22 cellular contexts compared by ENCODE assay signal in the genomic region with DNA sequence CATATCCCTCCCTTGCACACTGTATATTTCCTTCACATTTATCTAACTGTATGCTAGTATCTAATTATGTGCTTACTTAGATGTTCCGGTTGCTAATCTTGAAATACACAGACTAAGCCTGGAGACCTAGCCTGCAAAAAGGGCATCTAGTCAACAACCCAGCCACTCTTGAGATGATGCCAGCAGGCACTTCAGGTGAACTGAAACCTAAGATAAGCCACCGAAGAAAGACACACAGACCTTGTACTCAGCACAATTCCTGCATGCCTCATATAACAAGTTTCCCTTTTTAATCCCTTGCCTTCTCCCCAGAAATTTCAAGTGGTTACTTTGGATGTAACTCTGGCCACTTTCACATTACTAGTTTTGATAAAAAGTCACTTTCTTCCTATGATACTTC.
DNase-seq lines count a peak whose midpoint lies in the region; ATAC-seq and TF ChIP-seq lines count a peak whose summit lies in the region.
"Had no signal": no experiment of that assay in that cellular context is flagged by ENCODE, and none has a peak within 500 bp of the region (broad histone marks: within the 10 kb centered on the region; RNA-seq: fewer than 3 reads in every experiment).

No MANE protein-coding gene starts in this region.

- peaks cover 3% of the 10 kb centered on the region for H3K9me3 Mint-ChIP-seq in activated naive CD8-positive, alpha-beta T cell treated with anti-CD3 and anti-CD28 coated beads for 36 hours
- H3K9me3 Mint-ChIP-seq: HFFc6 had no signal

- no peak overlapping the region for H3K4me2 ChIP-seq in MM.1S (ENCODE audit: low read depth, low read length)
- H3K4me2 ChIP-seq: A549, BLaER1 had no signal

- H3K27ac Mint-ChIP-seq in activated naive CD8-positive, alpha-beta T cell treated with anti-CD3 and anti-CD28 coated beads for 36 hours: no peak overlapping the region
- H3K27ac Mint-ChIP-seq: CD14-positive monocyte; CD4-positive, alpha-beta memory T cell; HFFc6 had no signal

- peak; percentile 31 to 61 for ATAC-seq in lower lobe of right lung
- ATAC-seq: A549, GM12878, HCT116, HepG2 had no signal

- H3K27me3 Mint-ChIP-seq in activated naive CD8-positive, alpha-beta T cell treated with anti-CD3 and anti-CD28 coated beads for 36 hours: no peaks in the 10 kb centered on the region
- H3K27me3 Mint-ChIP-seq: CD4-positive, alpha-beta memory T cell had no signal

- H2AFZ ChIP-seq in MM.1S (ENCODE audit: low read length): no peak overlapping the region

- no peaks in the 10 kb centered on the region for H3K9me3 ChIP-seq in MM.1S (replicated peaks; ENCODE audit: insufficient read depth, low read length)
- H3K9me3 ChIP-seq in lower lobe of right lung: no peaks in the 10 kb centered on the region
- H3K9me3 ChIP-seq: A549, BLaER1 had no signal

- H3K27ac ChIP-seq in MM.1S (ENCODE audit: low read length) (no peak overlapping the region), lower lobe of right lung (no peak overlapping the region)
- H3K27ac ChIP-seq: 22Rv1, A549, BLaER1 had no signal

- intact Hi-C loops in lower lobe of right lung (cut with DNase I): no loop called here

- no peaks in the 10 kb centered on the region for H3K27me3 ChIP-seq in MM.1S (replicated peaks; ENCODE audit: insufficient read depth, low read length)
- H3K27me3 ChIP-seq in lower lobe of right lung (ENCODE audit: low read depth): no peaks in the 10 kb centered on the region
- H3K27me3 ChIP-seq: BLaER1 had no signal

- H3K4me3 ChIP-seq in MM.1S (ENCODE audit: low read length) (no peak overlapping the region), lower lobe of right lung (no peak overlapping the region)
- H3K4me3 ChIP-seq: A549, BLaER1, GM12878 had no signal

- no peaks in the 10 kb centered on the region for H3K79me2 ChIP-seq in MM.1S (ENCODE audit: low read length)

- no peaks in the 10 kb centered on the region for H3K36me3 Mint-ChIP-seq in activated naive CD8-positive, alpha-beta T cell treated with anti-CD3 and anti-CD28 coated beads for 36 hours
- H3K36me3 Mint-ChIP-seq: CD14-positive monocyte; CD4-positive, alpha-beta memory T cell had no signal

- no peak for TF ChIP-seq CTCF in MM.1S (IDR thresholded peaks at IDR 0.05; ENCODE audit: low read length)
- TF ChIP-seq CTCF in lower lobe of right lung (IDR thresholded peaks at IDR 0.05): no peak

- H3F3A ChIP-seq in MM.1S (ENCODE audit: insufficient read depth, low read length): no peaks in the 10 kb centered on the region

- no peaks in the 10 kb centered on the region for H3K36me3 ChIP-seq in MM.1S (replicated peaks; ENCODE audit: insufficient read depth, low read length)
- H3K36me3 ChIP-seq in lower lobe of right lung: no peaks in the 10 kb centered on the region
- H3K36me3 ChIP-seq: BLaER1 had no signal

- no peaks in the 10 kb centered on the region for H3K4me1 Mint-ChIP-seq in activated naive CD8-positive, alpha-beta T cell treated with anti-CD3 and anti-CD28 coated beads for 36 hours
- H3K4me1 Mint-ChIP-seq: CD14-positive monocyte; CD4-positive, alpha-beta memory T cell had no signal

- peak; percentile 43 for DNase-seq in DMS53 (lab: John Stamatoyannopoulos, UW)
- DNase-seq in DMS53 treated with DMSO at 0.1 percent for 48 hours (lab: John Stamatoyannopoulos, UW; ENCODE audit: unreplicated experiment): no peak
- DNase-seq in MM.1S: peak; percentile 35
- DNase-seq in RPMI8226: peak; percentile 8
- no peak for DNase-seq in lower lobe of right lung
- no peak for DNase-seq in activated naive CD8-positive, alpha-beta T cell treated with anti-CD3 and anti-CD28 coated beads for 36 hours
- DNase-seq in medulla oblongata (ENCODE audit: extremely low spot score): no peak
- no peak for DNase-seq in OCI-M1 (lab: John Stamatoyannopoulos, UW)
- DNase-seq: CD4-positive, alpha-beta memory T cell; DMS153; DND-41; EL; GOT3; H7; HFFc6 had no signal

- H4K20me1 ChIP-seq in MM.1S (ENCODE audit: insufficient read depth, low read length): no peaks in the 10 kb centered on the region
- H4K20me1 ChIP-seq: BLaER1 had no signal

- H3K4me3 Mint-ChIP-seq in activated naive CD8-positive, alpha-beta T cell treated with anti-CD3 and anti-CD28 coated beads for 36 hours: no peak overlapping the region
- H3K4me3 Mint-ChIP-seq: CD14-positive monocyte; CD4-positive, alpha-beta memory T cell; HFFc6 had no signal

- H3K9me2 ChIP-seq in MM.1S (replicated peaks; ENCODE audit: insufficient read depth, low read length): no peaks in the 10 kb centered on the region

- no peaks in the 10 kb centered on the region for H3K4me1 ChIP-seq in MM.1S (ENCODE audit: low read length)
- H3K4me1 ChIP-seq in lower lobe of right lung: no peaks in the 10 kb centered on the region
- H3K4me1 ChIP-seq: A549 had no signal

- H3K9ac ChIP-seq in MM.1S (ENCODE audit: low read length): no peak overlapping the region
- H3K9ac ChIP-seq: BLaER1 had no signal

Comparison
In these comparisons a context has a peak if more than half of its experiments do, and no peak if none do; other contexts are left out.
1. DNase-seq: peak in DMS53 (single experiment), MM.1S (single experiment) and RPMI8226 (single experiment); none in DMS53 treated with DMSO at 0.1 percent for 48 hours (single experiment), lower lobe of right lung (single experiment), activated naive CD8-positive, alpha-beta T cell treated with anti-CD3 and anti-CD28 coated beads for 36 hours (single experiment), medulla oblongata (single experiment) and OCI-M1 (single experiment).